ENCODE assay signal across 16 cellular contexts in the genomic region with DNA sequence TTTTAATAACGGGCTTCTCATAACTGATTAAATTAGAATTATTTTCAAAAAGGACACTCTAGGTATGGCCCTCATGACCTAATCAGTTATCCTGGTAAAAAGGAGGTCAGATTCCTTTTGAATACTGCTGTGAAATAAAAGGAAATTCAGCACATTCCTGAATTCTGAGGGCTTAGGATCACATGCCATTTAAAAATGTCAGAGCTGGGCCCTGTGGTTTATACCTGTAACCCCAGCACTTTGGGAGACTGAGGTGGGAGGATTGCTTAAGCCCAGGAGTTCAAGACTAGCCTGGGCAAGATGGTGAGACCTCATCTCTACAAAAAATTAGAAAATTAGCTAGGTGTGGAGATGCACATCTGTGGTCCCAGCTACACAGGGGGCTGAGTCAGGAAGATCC. TPM values are rescaled to one million over a fixed set of nuclear protein-coding genes. Genes with fewer than 3 reads are reported as not detected.
DNase-seq lines count a peak whose midpoint lies in the region; ATAC-seq and TF ChIP-seq lines count a peak whose summit lies in the region.
"Had no signal": no experiment of that assay in that cellular context is flagged by ENCODE, and none has a peak within 500 bp of the region (broad histone marks: within the 10 kb centered on the region; RNA-seq: fewer than 3 reads in every experiment).

No MANE protein-coding gene starts in this region.

- no peak overlapping the region for H3K4me2 ChIP-seq in mesenchymal stem cell (ENCODE audit: low read length, poor library complexity, severe bottlenecking)

- H2BK15ac ChIP-seq in mesenchymal stem cell (ENCODE audit: low read depth, poor library complexity, severe bottlenecking): no peak overlapping the region

- H3K36me3 ChIP-seq in mesenchymal stem cell (ENCODE audit: control insufficient read depth in 1 of 2, insufficient read depth in 2 of 2, low read depth in 1 of 2, low read length in 2 of 2): peaks cover 0 to 6% of the 10 kb centered on the region in 2 experiments

- DNase-seq in stimulated activated naive CD8-positive, alpha-beta T cell treated with anti-CD3 and anti-CD28 coated beads, Interleukin-15, Interleukin-2, amounts not matched to agents 100 U/mL and 50 U/mL, for 24 hours: no peak
- no peak for DNase-seq in stimulated activated naive CD8-positive, alpha-beta T cell treated with anti-CD3 and anti-CD28 coated beads, Interleukin-15, amount 100 ng/mL, for 72 hours
- peak; percentile 15 for DNase-seq in choroid plexus epithelial cell (ENCODE audit: low read depth)
- DNase-seq in mesenchymal stem cell: no peak
- DNase-seq in effector CD8-positive, alpha-beta T cell (lab: John Stamatoyannopoulos, UW): no peak
- DNase-seq: Caco-2, MM.1S, NCI-H1105 treated with DMSO at 0.1 percent for 48 hours, NCI-H187, NCI-H446 treated with DMSO at 0.1 percent for 48 hours, NCI-H748 treated with DMSO at 0.1 percent for 48 hours, Right ventricle myocardium superior had no signal

- no peak overlapping the region for H4K8ac ChIP-seq in mesenchymal stem cell (ENCODE audit: low read length)

- peak overlapping the region; percentile 78 for H3K27ac ChIP-seq in mesenchymal stem cell (ENCODE audit: low read length, poor library complexity, severe bottlenecking)

- no peaks in the 10 kb centered on the region for H3K79me1 ChIP-seq in mesenchymal stem cell (replicated peaks; ENCODE audit: low read length, poor library complexity, severe bottlenecking)

- H4K91ac ChIP-seq in mesenchymal stem cell (ENCODE audit: low read length): no peak overlapping the region

- H2AK5ac ChIP-seq in mesenchymal stem cell (ENCODE audit: low read length, severe bottlenecking): peak overlapping the region; percentile 56

- H3K23ac ChIP-seq in mesenchymal stem cell (ENCODE audit: low read length in 2 of 2): no peak overlapping the region

- no peak overlapping the region for H2BK120ac ChIP-seq in mesenchymal stem cell (ENCODE audit: low read depth, low read length)

- H2AFZ ChIP-seq in mesenchymal stem cell (ENCODE audit: low read depth, low read length): no peak overlapping the region

- H3K27me3 Mint-ChIP-seq in stimulated activated naive CD8-positive, alpha-beta T cell treated with anti-CD3 and anti-CD28 coated beads, Interleukin-15, amount 100 ng/mL, for 72 hours: peaks cover 8% of the 10 kb centered on the region

- no peaks in the 10 kb centered on the region for H3K27me3 ChIP-seq in mesenchymal stem cell (ENCODE audit: control insufficient read depth in 1 of 2, insufficient read depth in 1 of 2, low read length in 2 of 2)

- H3K4me1 Mint-ChIP-seq in stimulated activated naive CD8-positive, alpha-beta T cell treated with anti-CD3 and anti-CD28 coated beads, Interleukin-15, amount 100 ng/mL, for 72 hours: peaks cover 7% of the 10 kb centered on the region
- H3K4me1 Mint-ChIP-seq: CD14-positive monocyte had no signal

- no peak overlapping the region for H3K27ac Mint-ChIP-seq in stimulated activated naive CD8-positive, alpha-beta T cell treated with anti-CD3 and anti-CD28 coated beads, Interleukin-15, amount 100 ng/mL, for 72 hours
- H3K27ac Mint-ChIP-seq: CD14-positive monocyte had no signal

- H3K18ac ChIP-seq in mesenchymal stem cell (ENCODE audit: low read depth in 1 of 2, low read length in 2 of 2): no peak overlapping the region

- H3K4me1 ChIP-seq in mesenchymal stem cell (ENCODE audit: control insufficient read depth, insufficient read depth, low read depth, low read length): peaks cover 4% of the 10 kb centered on the region

- H3K14ac ChIP-seq in mesenchymal stem cell (ENCODE audit: low read length in 2 of 2): no peak overlapping the region

- H3K4me3 ChIP-seq in choroid plexus epithelial cell (ENCODE audit: low read depth, low read length) (no peak overlapping the region), mesenchymal stem cell (ENCODE audit: insufficient read depth in 1 of 2, low read depth in 1 of 2, low read length in 2 of 2) (no peak overlapping the region)

- no peak for TF ChIP-seq CTCF in choroid plexus epithelial cell (conservative IDR thresholded peaks at IDR 0.05; ENCODE audit: low read depth, low read length)

- no peak overlapping the region for H3K4me3 Mint-ChIP-seq in stimulated activated naive CD8-positive, alpha-beta T cell treated with anti-CD3 and anti-CD28 coated beads, Interleukin-15, amount 100 ng/mL, for 72 hours
- H3K4me3 Mint-ChIP-seq: CD14-positive monocyte had no signal

- H2BK12ac ChIP-seq in mesenchymal stem cell (ENCODE audit: low read length in 2 of 2): no peak overlapping the region

- no peak overlapping the region for H3K4ac ChIP-seq in mesenchymal stem cell (ENCODE audit: low read depth in 1 of 2, low read length in 2 of 2)

- no CpG with 5 or more reads among the region's 1 CpG for WGBS in mesenchymal stem cell

- peaks cover 0 to 5% of the 10 kb centered on the region in 2 donors for H3K9me3 Mint-ChIP-seq in stimulated activated naive CD8-positive, alpha-beta T cell treated with anti-CD3 and anti-CD28 coated beads, Interleukin-15, amount 100 ng/mL, for 72 hours

- no peak overlapping the region for H2BK5ac ChIP-seq in mesenchymal stem cell (ENCODE audit: low read depth, low read length, poor library complexity, severe bottlenecking)

- no peaks in the 10 kb centered on the region for H3K9me3 ChIP-seq in mesenchymal stem cell (ENCODE audit: control insufficient read depth, low read length)
- H3K9me3 ChIP-seq: Caco-2 had no signal

- peak; percentile 19 for ATAC-seq in stimulated activated naive CD8-positive, alpha-beta T cell treated with anti-CD3 and anti-CD28 coated beads, Interleukin-15, Interleukin-2, amounts not matched to agents 100 U/mL and 50 U/mL, for 24 hours
- ATAC-seq in stimulated activated naive CD8-positive, alpha-beta T cell treated with anti-CD3 and anti-CD28 coated beads, Interleukin-15, amount 100 ng/mL, for 72 hours: no peak
- ATAC-seq in GM19395 (IDR thresholded peaks at IDR 0.05; ENCODE audit: unreplicated experiment) (no peak), GM19328 (IDR thresholded peaks at IDR 0.05; ENCODE audit: unreplicated experiment) (no peak), GM21390 (IDR thresholded peaks at IDR 0.05; ENCODE audit: unreplicated experiment) (no peak)

- H3K9ac ChIP-seq in mesenchymal stem cell (ENCODE audit: low read length): no peak overlapping the region

RNA-seq across cellular contexts. Expression of a gene that starts 18.0 kb away (rescaled TPM):
- polyA plus RNA-seq in mesenchymal stem cell (2013, experiment 1 of 2): 44.6 TPM
- 43.4 TPM for polyA plus RNA-seq in mesenchymal stem cell (2013, experiment 2 of 2)

RNA-seq across cellular contexts. Expression of a gene that starts 28.7 kb away (rescaled TPM):
- polyA plus RNA-seq in mesenchymal stem cell (2013, experiment 1 of 2): not detected
- polyA plus RNA-seq in mesenchymal stem cell (2013, experiment 2 of 2): not detected
- polyA plus RNA-seq: CD14-positive monocyte had no signal

RNA-seq across cellular contexts. Expression of a gene that starts 43.5 kb away (rescaled TPM):
- polyA plus RNA-seq in mesenchymal stem cell (2013, experiment 1 of 2): 18.1 TPM
- 16.4 TPM for polyA plus RNA-seq in mesenchymal stem cell (2013, experiment 2 of 2)
